Comparison of ENCODE assay signal across 8 cellular contexts in genomic region chr5:64147849-64148441, GRCh38. TPM values are rescaled to one million over a fixed set of nuclear protein-coding genes. Genes with fewer than 3 reads are reported as not detected.
DNase-seq lines count a peak whose midpoint lies in the region; FAIRE-seq and TF ChIP-seq lines count a peak whose summit lies in the region.

No MANE protein-coding gene starts in this region.

- H3K9me3 ChIP-seq in WERI-Rb-1 (ENCODE audit: severe bottlenecking) (no peaks in the 10 kb centered on the region), left ventricle myocardium inferior (replicated peaks) (no peaks in the 10 kb centered on the region), sigmoid colon (no peaks in the 10 kb centered on the region)

- TF ChIP-seq EP300 in sigmoid colon (IDR thresholded peaks at IDR 0.05), result no peak

- H3K27ac ChIP-seq in WERI-Rb-1, result no peak overlapping the region
- no peak overlapping the region for H3K27ac ChIP-seq in left ventricle myocardium inferior (replicated peaks)
- H3K27ac ChIP-seq in sigmoid colon, result no peak overlapping the region

- H3K4me1 ChIP-seq in left ventricle myocardium inferior (peaks cover 20% of the 10 kb centered on the region), sigmoid colon (peaks cover 0 to 29% (median 20%) of the 10 kb centered on the region in 4 donors)

- TF ChIP-seq CTCF in AG04449 (IDR thresholded peaks at IDR 0.05; ENCODE audit: insufficient read depth, low read length, missing control alignments) (peak; percentile 65), WERI-Rb-1 (IDR thresholded peaks at IDR 0.05; ENCODE audit: low read depth, low read length) (peak; percentile 78), left ventricle myocardium inferior (IDR thresholded peaks at IDR 0.05; ENCODE audit: borderline replicate concordance) (peak; percentile 81), sigmoid colon (IDR thresholded peaks at IDR 0.05) (peak; percentile 51 to 71 (median 66))

- H3K4me3 ChIP-seq in AG04449 (ENCODE audit: low read depth, low read length) (no peak overlapping the region), WERI-Rb-1 (ENCODE audit: low read depth, low read length) (no peak overlapping the region), left ventricle myocardium inferior (no peak overlapping the region), sigmoid colon (no peak overlapping the region)

- no peak for FAIRE-seq in GM12891 (lab: Jason Lieb, UNC)

- CTCF ChIA-PET in AG04449 (lab: Yijun Ruan, JAX), result interaction anchor here (0.9 to 3.0 kb wide), 19 partner anchors 9 to 487 kb away, joined by 3 to 63 read pairs (median 6); no protein-coding TSS in a partner anchor

- POLR2A ChIA-PET in AG04449 (lab: Yijun Ruan, JAX), result no interaction called here

- intact Hi-C loops in left ventricle myocardium inferior (cut with micrococcal nuclease) (loop anchor here (5.0 kb wide), 1 partner anchor 59 kb away; no protein-coding TSS in a partner anchor), sigmoid colon (cut with DNase I) (loop anchor here (2.0 to 5.0 kb wide), 2 partner anchors 59 to 465 kb away; no protein-coding TSS in a partner anchor)

- no peaks in the 10 kb centered on the region for H3K27me3 ChIP-seq in WERI-Rb-1 (ENCODE audit: insufficient read depth, low read depth, severe bottlenecking)
- H3K27me3 ChIP-seq in left ventricle myocardium inferior (ENCODE audit: low read depth), result no peaks in the 10 kb centered on the region
- no peaks in the 10 kb centered on the region for H3K27me3 ChIP-seq in sigmoid colon

- 12 to 20% methylated on average over 7 of the region's 7 CpGs for WGBS in sigmoid colon, 2 donors

- in situ Hi-C loops in KBM-7 (cut with MboI; ENCODE audit: low pct_unique_long_range_greater_than_20kb, low sequenced_read_pairs), result no loop called here

- no peak for TF ChIP-seq POLR2A in GM12891 (IDR thresholded peaks at IDR 0.05; ENCODE audit: low read depth, low read length)
- no peak for TF ChIP-seq POLR2A in sigmoid colon (IDR thresholded peaks at IDR 0.05)

- H3K36me3 ChIP-seq in WERI-Rb-1 (no peaks in the 10 kb centered on the region), left ventricle myocardium inferior (no peaks in the 10 kb centered on the region), sigmoid colon (no peaks in the 10 kb centered on the region)

- no peak for DNase-seq in AG04449 (ENCODE audit: low read depth, low spot score)
- peak; percentile 12 for DNase-seq in GM12891 (ENCODE audit: insufficient read length, low spot score)
- DNase-seq in KBM-7, result peak; percentile 34
- peak; percentile 50 for DNase-seq in WERI-Rb-1
- peak; percentile 54 for DNase-seq in left ventricle myocardium inferior
- peak; percentile 73 for DNase-seq in sigmoid colon
- no peak for DNase-seq in activated T-cell treated with anti-CD3 and anti-CD28 coated beads for 4 hours
- no peak for DNase-seq in stimulated activated naive CD4-positive, alpha-beta T cell treated with Interleukin-2 at 50 U/mL for 16 hours (lab: John Stamatoyannopoulos, UW)

TF ChIP-seq in GM12891, 5 proteins besides CTCF, POLR2A, EP300 and RAD21:
- no peak for TF ChIP-seq POLR2AphosphoS5 (IDR thresholded peaks at IDR 0.05; ENCODE audit: low read depth, low read length)
- TF ChIP-seq POU2F2 (IDR thresholded peaks at IDR 0.05; ENCODE audit: low read depth, low read length), result no peak
- TF ChIP-seq PAX5 (IDR thresholded peaks at IDR 0.05; ENCODE audit: insufficient read depth, low read length, severe bottlenecking), result no peak
- no peak for TF ChIP-seq SPI1 (IDR thresholded peaks at IDR 0.05; ENCODE audit: low read depth, low read length)
- no peak for TF ChIP-seq TAF1 (IDR thresholded peaks at IDR 0.05; ENCODE audit: low read depth, low read length)
TF ChIP-seq in GM12891: peak in this region for 0.

RNA-seq across cellular contexts. Expression of gene RNF180, which starts 17.7 kb away (rescaled TPM):
- polyA plus RNA-seq in GM12891 (2012; ENCODE audit: low read depth, missing spikeins), result not detected
- 12.9 TPM for total RNA-seq in left ventricle myocardium inferior
- total RNA-seq in sigmoid colon, result 10 to 100 TPM; 16.6 to 27.1 (median 21.5) TPM
- 1 to 10 TPM in 1 of 3 donors, under 1 TPM in 2; 0.23 to 1.2 (median 0.57) TPM for polyA plus RNA-seq in sigmoid colon

Comparison
In these comparisons a context has a peak if more than half of its experiments do, and no peak if none do; other contexts are left out.
1. DNase-seq: peak in GM12891 (single experiment), KBM-7 (single experiment), WERI-Rb-1 (single experiment), left ventricle myocardium inferior (single experiment) and sigmoid colon (single experiment); none in AG04449 (single experiment), activated T-cell treated with anti-CD3 and anti-CD28 coated beads for 4 hours (single experiment) and stimulated activated naive CD4-positive, alpha-beta T cell treated with Interleukin-2 at 50 U/mL for 16 hours (single experiment).
2. Peak in every context shown above with its lines, with median percentiles within 50 percentile points of each other: CTCF ChIP-seq.